ENCODE assay signal across 19 cellular contexts in genomic region chr3:185981621-185982020, GRCh38.
"Had no signal": no experiment of that assay in that cellular context is flagged by ENCODE, and none has a peak within 500 bp of the region (broad histone marks: within the 10 kb centered on the region; RNA-seq: fewer than 3 reads in every experiment).

No MANE protein-coding gene starts in this region.

- ATAC-seq: activated T-helper 17 cell treated with anti-CD3 and anti-CD28 coated beads, Interleukin-2, amount 50 U/mL, for 72 hours; heart left ventricle; left cardiac atrium; pancreas; psoas muscle; stimulated activated effector memory CD8-positive, alpha-beta T cell treated with anti-CD3 and anti-CD28 coated beads, Interleukin-12 subunit alpha, Interleukin-12 subunit beta, amount 100 ng/mL, for 72 hours; stimulated activated naive CD8-positive, alpha-beta T cell treated with anti-CD3 and anti-CD28 coated beads, Interleukin-15, amount 100 ng/mL, for 72 hours had no signal

- H3K4me3 ChIP-seq: heart left ventricle, pancreas, psoas muscle, right atrium auricular region, transverse colon had no signal

- H3K27me3 ChIP-seq: pancreas, right atrium auricular region had no signal

- DNase-seq: activated CD4-positive, alpha-beta T cell treated with anti-CD3 and anti-CD28 coated beads for 1 hour; activated naive CD4-positive, alpha-beta T cell; activated naive CD8-positive, alpha-beta T cell treated with anti-CD3 and anti-CD28 coated beads for 36 hours; activated T-cell treated with anti-CD3 and anti-CD28 coated beads, Interleukin-2, amount 50 U/mL, for 24 hours; cerebellar nuclear complex; heart left ventricle; islet precursor cell; left cardiac atrium; pancreas; psoas muscle; stimulated activated CD4-positive, alpha-beta T cell treated with anti-CD3 and anti-CD28 coated beads, Interleukin-1b, Interleukin-23, amount 100 ng/mL, for 48 hours; stimulated activated naive CD8-positive, alpha-beta T cell treated with anti-CD3 and anti-CD28 coated beads, Interleukin-15, amount 100 ng/mL, for 72 hours; transverse colon had no signal

- H3K4me1 ChIP-seq: pancreas, psoas muscle had no signal

- H3K9me3 ChIP-seq: heart left ventricle, neutrophil, pancreas, psoas muscle, right atrium auricular region, transverse colon had no signal

- H3K27ac ChIP-seq: heart left ventricle, neutrophil, pancreas, psoas muscle, right atrium auricular region, transverse colon had no signal

- H3K36me3 ChIP-seq: neutrophil, pancreas, right atrium auricular region had no signal

- FAIRE-seq: endometrium, pancreas, urothelium cell line had no signal
